ENCODE assay signal across 17 cellular contexts in the genomic region with DNA sequence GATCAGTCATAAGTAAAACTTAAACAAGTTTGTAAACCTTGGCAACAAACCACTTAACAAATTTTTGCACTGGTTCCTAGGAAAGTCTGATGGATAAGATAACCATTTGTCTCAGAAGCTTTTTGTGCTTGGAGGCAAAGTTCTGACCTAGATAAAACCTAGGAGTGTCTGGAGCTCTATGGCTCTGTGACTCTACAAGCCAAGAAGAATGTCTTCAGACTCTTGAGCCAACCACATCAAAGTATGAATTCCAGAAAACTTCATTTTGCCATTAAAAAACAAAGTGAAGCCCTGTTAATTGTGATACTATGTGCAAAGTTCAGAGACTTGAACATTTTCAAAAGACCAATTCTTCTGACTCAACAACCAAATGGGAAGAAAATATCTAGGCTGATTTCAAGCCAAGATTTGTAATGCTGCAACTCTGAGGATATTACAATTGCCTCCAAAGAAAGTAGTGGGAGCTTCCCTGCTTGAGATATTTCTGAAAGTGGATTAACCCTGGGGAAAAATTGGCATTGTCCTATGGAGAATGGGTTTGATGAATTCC.
DNase-seq lines count a peak whose midpoint lies in the region; ATAC-seq and TF ChIP-seq lines count a peak whose summit lies in the region.
"Had no signal": no experiment of that assay in that cellular context is flagged by ENCODE, and none has a peak within 500 bp of the region (broad histone marks: within the 10 kb centered on the region; RNA-seq: fewer than 3 reads in every experiment).

No MANE protein-coding gene starts in this region.

- H3K27ac ChIP-seq in right lobe of liver: no peak overlapping the region
- H3K27ac ChIP-seq: C4-2B had no signal

- H3K4me3 ChIP-seq in fibroblast of the aortic adventitia (ENCODE audit: low read depth, low read length) (no peak overlapping the region), right lobe of liver (no peak overlapping the region)

- TF ChIP-seq POLR2A in right lobe of liver (IDR thresholded peaks at IDR 0.05): no peak

- peak; percentile 79 for DNase-seq in COLO829 (ENCODE audit: low spot score)
- DNase-seq in RPMI7951 (ENCODE audit: low read depth): peak; percentile 38
- peak; percentile 33 for DNase-seq in fibroblast of the aortic adventitia (ENCODE audit: low read depth)
- peak; percentile 28 for DNase-seq in stromal cell of bone marrow (ENCODE audit: low read depth)
- no peak for DNase-seq in dedifferentiated amniotic fluid mesenchymal stem cell (ENCODE audit: extremely low spot score)
- DNase-seq in right lobe of liver: no peak
- DNase-seq: ACHN; BE2C; CD4-positive, alpha-beta memory T cell; COR-L47; DMS153; DMS79 treated with DMSO at 0.1 percent for 48 hours; GDM1; H7; IMR-90 had no signal

- no peaks in the 10 kb centered on the region for H3K36me3 ChIP-seq in right lobe of liver
- H3K36me3 ChIP-seq: BE2C had no signal

- H3K27me3 ChIP-seq in right lobe of liver: no peaks in the 10 kb centered on the region

- ATAC-seq in HG02885 (IDR thresholded peaks at IDR 0.05; ENCODE audit: poor library complexity, unreplicated experiment) (no peak), right lobe of liver (no peak)

- no peaks in the 10 kb centered on the region for H3K4me1 ChIP-seq in right lobe of liver
- H3K4me1 ChIP-seq: BE2C had no signal

- H3K9me3 ChIP-seq in right lobe of liver: no peaks in the 10 kb centered on the region
- H3K9me3 ChIP-seq: BE2C had no signal

- TF ChIP-seq CTCF in fibroblast of the aortic adventitia (IDR thresholded peaks at IDR 0.05; ENCODE audit: insufficient read depth, low read length): no peak
- TF ChIP-seq CTCF in right lobe of liver (IDR thresholded peaks at IDR 0.05): no peak

- intact Hi-C loops in right lobe of liver (cut with DNase I): no loop called here

Comparison
In these comparisons a context has a peak if more than half of its experiments do, and no peak if none do; other contexts are left out.
1. DNase-seq: peak in COLO829 (single experiment), RPMI7951 (single experiment), fibroblast of the aortic adventitia (single experiment) and stromal cell of bone marrow (single experiment); none in dedifferentiated amniotic fluid mesenchymal stem cell (single experiment) and right lobe of liver (0 of 3).